ENCODE assay signal across 8 cellular contexts in the genomic region with DNA sequence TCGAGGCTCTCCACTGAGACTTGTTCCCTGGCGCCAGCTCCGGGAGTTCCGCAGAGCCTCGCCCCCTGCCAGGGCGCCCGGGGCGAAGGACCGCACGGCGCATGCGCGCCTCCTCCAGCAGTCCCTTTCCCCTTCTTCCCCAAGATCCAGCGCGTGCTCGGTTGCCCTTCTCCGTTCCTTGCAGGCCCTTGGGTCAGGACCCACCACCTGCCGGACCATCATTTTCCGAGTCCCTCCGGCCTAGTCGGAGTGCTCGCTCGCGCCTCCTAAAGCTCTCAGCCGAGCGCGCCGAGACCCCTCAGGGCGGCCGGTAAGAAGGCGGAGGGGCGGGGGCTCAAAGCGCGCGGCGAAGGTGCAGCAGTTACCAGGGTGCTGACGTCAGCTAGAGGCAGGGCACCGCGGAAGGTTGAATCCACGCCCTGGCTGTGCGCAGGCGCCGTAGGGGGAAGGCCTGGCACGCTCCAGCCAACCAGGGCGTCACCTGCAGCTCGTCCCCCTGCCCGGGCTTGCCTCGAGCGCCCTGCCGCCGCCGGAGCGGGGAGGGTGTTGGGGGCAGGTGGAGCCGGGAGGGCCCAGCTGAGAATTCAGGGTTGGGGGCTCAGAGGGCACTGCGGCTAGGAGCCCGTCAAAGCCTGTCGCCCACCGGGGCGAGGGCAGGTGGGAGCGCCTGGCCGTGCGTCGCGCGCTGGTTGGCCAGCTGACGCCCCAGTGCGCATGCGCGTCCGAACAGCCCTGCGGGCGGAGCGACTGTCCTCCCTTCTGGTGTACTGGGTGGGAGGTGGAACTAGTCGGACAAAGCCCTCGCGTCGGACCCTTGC. TPM values are rescaled to one million over a fixed set of nuclear protein-coding genes. Genes with fewer than 3 reads are reported as not detected.
A peak's percentile ranks its signal among the peaks of the same experiment; 100 is the strongest.
DNase-seq lines count a peak whose midpoint lies in the region; ATAC-seq and TF ChIP-seq lines count a peak whose summit lies in the region.

A gene with protein sequence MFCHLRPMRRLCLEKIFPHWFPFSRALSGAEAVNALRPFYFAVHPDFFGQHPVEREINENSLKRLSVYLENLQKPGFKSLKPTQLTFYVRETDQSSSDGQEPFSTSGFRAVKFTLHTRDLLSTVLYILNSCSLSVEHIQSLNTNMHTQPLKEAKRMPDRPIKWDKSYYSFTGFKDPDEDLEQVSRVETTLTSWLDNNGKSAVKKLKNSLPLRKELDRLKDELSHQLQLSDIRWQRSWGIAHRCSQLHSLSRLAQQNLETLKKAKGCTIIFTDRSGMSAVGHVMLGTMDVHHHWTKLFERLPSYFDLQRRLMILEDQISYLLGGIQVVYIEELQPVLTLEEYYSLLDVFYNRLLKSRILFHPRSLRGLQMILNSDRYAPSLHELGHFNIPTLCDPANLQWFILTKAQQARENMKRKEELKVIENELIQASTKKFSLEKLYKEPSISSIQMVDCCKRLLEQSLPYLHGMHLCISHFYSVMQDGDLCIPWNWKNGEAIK (plus strand): TSS at position 757 of the 818 bp plus-strand sequence. CDS start 16,017 bp downstream, outside the sequence.

- no peaks in the 10 kb centered on the region for H3K27me3 ChIP-seq in gastroesophageal sphincter

- CTCF ChIA-PET in HEK293T (lab: Yijun Ruan, JAX), result interaction anchor here (0.6 to 0.9 kb wide), 2 partner anchors 16 to 41 kb away, joined by 3 read pairs; no protein-coding TSS in a partner anchor
- CTCF ChIA-PET in activated naive CD4-positive, alpha-beta T cell treated with anti-CD3 and anti-CD28 coated beads for 36 hours (lab: Charles Lee), result interaction anchor here (0.6 to 1.1 kb wide), 3 partner anchors 103 to 459 kb away, joined by 3 read pairs; no protein-coding TSS in a partner anchor

- peaks cover 17% of the 10 kb centered on the region for H3K4me1 Mint-ChIP-seq in activated naive CD4-positive, alpha-beta T cell treated with anti-CD3 and anti-CD28 coated beads for 36 hours (ENCODE audit: low read depth)

- 0% methylated on average over 16 of the region's 77 CpGs; no CpG with 5 or more reads in 1 of the 2 donors for WGBS in gastroesophageal sphincter (ENCODE audit: low coverage in 1 of 2), 2 donors

- POLR2A ChIA-PET in HEK293T (lab: Yijun Ruan, JAX), result interaction anchor here (0.6 to 3.0 kb wide), 25 partner anchors 9 to 423 kb away, joined by 3 to 15 read pairs (median 4); a partner anchor contains a TSS

- intact Hi-C loops in activated naive CD4-positive, alpha-beta T cell treated with anti-CD3 and anti-CD28 coated beads for 36 hours (cut with micrococcal nuclease), result loop anchor here (1.0 to 10.0 kb wide), 10 partner anchors 101 to 647 kb away; a partner anchor contains a TSS

- peak within 1 kb of the TSS; percentile 91 to 100 (median 95) for H3K27ac ChIP-seq in gastroesophageal sphincter

- ATAC-seq in gastroesophageal sphincter, result peak; percentile 99

- peaks cover 0 to 48% (median 15%) of the 10 kb centered on the region in 3 donors for H3K4me1 ChIP-seq in gastroesophageal sphincter

- TF ChIP-seq POLR2A in gastroesophageal sphincter (IDR thresholded peaks at IDR 0.05), result peak; percentile 81 to 85

- no peaks in the 10 kb centered on the region for H3K9me3 Mint-ChIP-seq in activated naive CD4-positive, alpha-beta T cell treated with anti-CD3 and anti-CD28 coated beads for 36 hours

- peak within 1 kb of the TSS; percentile 44 to 59 for H3K4me3 ChIP-seq in gastroesophageal sphincter

- peaks cover 3% of the 10 kb centered on the region for H3K36me3 Mint-ChIP-seq in activated naive CD4-positive, alpha-beta T cell treated with anti-CD3 and anti-CD28 coated beads for 36 hours (ENCODE audit: low read depth)

- no peaks in the 10 kb centered on the region for H3K36me3 ChIP-seq in gastroesophageal sphincter

- H3K27ac Mint-ChIP-seq in activated naive CD4-positive, alpha-beta T cell treated with anti-CD3 and anti-CD28 coated beads for 36 hours, result peak within 1 kb of the TSS; percentile 98

- no peak for TF ChIP-seq CTCF in gastroesophageal sphincter (IDR thresholded peaks at IDR 0.05)

- no peaks in the 10 kb centered on the region for H3K9me3 ChIP-seq in gastroesophageal sphincter

- in situ Hi-C loops in SK-MEL-5 (cut with HindIII; ENCODE audit: low pct_unique_long_range_greater_than_20kb, low sequenced_read_pairs), result no loop called here

- DNase-seq in GM03348 (ENCODE audit: low spot score) (peak; percentile 98), HEK293T (ENCODE audit: extremely low spot score) (peak; percentile 98), MV-4-11 (lab: John Stamatoyannopoulos, UW) (peak; percentile 95), SK-MEL-5 (ENCODE audit: low read depth, low spot score) (peak; percentile 97), non-pigmented ciliary epithelial cell (ENCODE audit: low read depth) (peak; percentile 82), superior temporal gyrus (ENCODE audit: extremely low spot score) (peak; percentile 92)
- peak; percentile 98 for DNase-seq in activated naive CD4-positive, alpha-beta T cell treated with anti-CD3 and anti-CD28 coated beads for 36 hours

- peak within 1 kb of the TSS; percentile 99 for H3K4me3 Mint-ChIP-seq in activated naive CD4-positive, alpha-beta T cell treated with anti-CD3 and anti-CD28 coated beads for 36 hours

- H3K27me3 Mint-ChIP-seq in activated naive CD4-positive, alpha-beta T cell treated with anti-CD3 and anti-CD28 coated beads for 36 hours (ENCODE audit: low read depth), result no peaks in the 10 kb centered on the region

- TF ChIP-seq EP300 in gastroesophageal sphincter (IDR thresholded peaks at IDR 0.05), result no peak

TF ChIP-seq in HEK293T, 16 proteins besides CTCF, POLR2A, EP300 and RAD21:
- TF ChIP-seq FOXA1 (IDR thresholded peaks at IDR 0.05) (no peak), L3MBTL2 (conservative IDR thresholded peaks at IDR 0.05) (peak; percentile 100), HDGF (IDR thresholded peaks at IDR 0.05; ENCODE audit: borderline replicate concordance) (0 out of 2 replicates have a peak, but pooled peaks have one; percentile 13), ELF4 (IDR thresholded peaks at IDR 0.05) (peak; percentile 44; the same call in 1 of the 2 replicates), CTBP1 (IDR thresholded peaks at IDR 0.05; ENCODE audit: borderline replicate concordance) (peak; percentile 46; the same call in 1 of the 2 replicates), ZNF384 (IDR thresholded peaks at IDR 0.05) (no peak), SP1 (IDR thresholded peaks at IDR 0.05) (no peak), BHLHE40 (IDR thresholded peaks at IDR 0.05; ENCODE audit: borderline replicate concordance) (no peak)

RNA-seq across cellular contexts. Expression of the gene that starts here (rescaled TPM):
- 30.2 and 33.5 TPM in 2 replicates for total RNA-seq in SK-MEL-5 (2014; rRNA removed; shearing (Covaris generic))
- 19.3 and 25.1 TPM in 2 replicates for polyA plus RNA-seq in SK-MEL-5 (2015; cell fraction: cytosol; rRNA removed)
- 15.6 and 17.9 TPM in 2 replicates for polyA plus RNA-seq in SK-MEL-5 (2015; cell fraction: nucleus; rRNA removed)
- total RNA-seq in activated naive CD4-positive, alpha-beta T cell treated with anti-CD3 and anti-CD28 coated beads for 36 hours, result 10 to 100 TPM; 14.0 to 15.9 TPM
- 10 to 100 TPM; 25.8 to 56.2 (median 45.9) TPM for total RNA-seq in gastroesophageal sphincter

Comparison
In these comparisons a context has a peak if more than half of its experiments do, and no peak if none do; other contexts are left out.
1. Peak in every context shown above with its lines: DNase-seq, ATAC-seq, H3K4me3 ChIP-seq and H3K27ac ChIP-seq.